ENCODE assay signal across 1 cellular context in the genomic region with DNA sequence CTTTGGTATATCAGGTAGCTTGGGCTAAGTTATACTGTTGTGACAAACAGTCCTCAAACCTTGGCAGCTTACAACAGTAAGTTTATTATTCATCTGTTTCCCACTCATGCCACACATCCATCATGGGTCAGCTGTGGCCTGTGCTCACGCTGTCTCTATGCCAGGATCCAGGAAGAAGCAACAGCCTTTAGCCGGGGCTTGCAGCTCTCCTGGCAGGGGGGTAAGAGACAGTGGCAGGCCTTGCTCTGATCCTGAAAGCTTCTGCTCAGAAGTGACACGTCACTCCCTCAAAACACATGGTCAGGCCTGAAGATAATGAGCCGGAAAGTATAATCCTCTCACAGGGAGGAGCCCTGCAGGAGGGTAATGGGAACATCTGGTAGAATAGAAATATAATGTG.
TF ChIP-seq lines count a peak whose summit lies in the region.

No MANE protein-coding gene starts in this region.

TF ChIP-seq in K562, 482 proteins besides CTCF, POLR2A, EP300 and RAD21 (continued from another document and continues in another):
- TF ChIP-seq CEBPZ (IDR thresholded peaks at IDR 0.05; ENCODE audit: borderline replicate concordance, low read depth, low read length) (no peak), ETV6 (IDR thresholded peaks at IDR 0.05; ENCODE audit: borderline replicate concordance in 1 of 2, low read depth in 2 of 2, low read length in 1 of 2) (no peak), ETV6 (CRISPR knock-in tag; IDR thresholded peaks at IDR 0.05; ENCODE audit: borderline replicate concordance) (no peak), HDAC8 (tag; IDR thresholded peaks at IDR 0.05) (no peak), SMAD4 (CRISPR knock-in tag; conservative IDR thresholded peaks at IDR 0.05) (0 out of 2 replicates have a peak, but pooled peaks have one; percentile 42), ZNF12 (CRISPR knock-in tag; IDR thresholded peaks at IDR 0.05) (peak; percentile 96), MYC (IDR thresholded peaks at IDR 0.05; ENCODE audit: low read depth, low read length) (peak; percentile 59), MYC (CRISPR knock-in tag; IDR thresholded peaks at IDR 0.05; ENCODE audit: borderline replicate concordance, low read depth) (no peak), ZNF445 (CRISPR knock-in tag; IDR thresholded peaks at IDR 0.05; ENCODE audit: low read depth) (no peak), HNRNPLL (IDR thresholded peaks at IDR 0.05; ENCODE audit: low read depth, low read length, poor library complexity, severe bottlenecking) (no peak), IFI16 (CRISPR knock-in tag; IDR thresholded peaks at IDR 0.05) (no peak), LARP7 (IDR thresholded peaks at IDR 0.05) (no peak), ETV1 (tag; conservative IDR thresholded peaks at IDR 0.05; ENCODE audit: low read depth) (peak; percentile 41), JUND (IDR thresholded peaks at IDR 0.05; ENCODE audit: borderline replicate concordance, low read depth, low read length) (no peak), JUND (tag; IDR thresholded peaks at IDR 0.05; ENCODE audit: borderline replicate concordance, low read depth, low read length) (peak; percentile 24; the same call in 1 of the 3 replicates), ATF1 (CRISPR knock-in tag; IDR thresholded peaks at IDR 0.05) (no peak), ATF1 (tag; IDR thresholded peaks at IDR 0.05) (peak; percentile 64), ZNF384 (IDR thresholded peaks at IDR 0.05; ENCODE audit: low read depth, low read length) (no peak), GABPB2 (CRISPR knock-in tag; conservative IDR thresholded peaks at IDR 0.05) (no peak), MAX (CRISPR knock-in tag; IDR thresholded peaks at IDR 0.05) (peak; percentile 31; the same call in 1 of the 2 replicates), YBX1 (IDR thresholded peaks at IDR 0.05) (no peak), E2F6 (IDR thresholded peaks at IDR 0.05; ENCODE audit: borderline replicate concordance in 1 of 2, extremely low read depth in 1 of 2, insufficient read depth in 1 of 2, insufficient read length in 1 of 2, low read depth in 1 of 2, low read length in 1 of 2, poor library complexity in 1 of 2, severe bottlenecking in 1 of 2) (no peak), NR2F6 (CRISPR knock-in tag; IDR thresholded peaks at IDR 0.05) (no peak), THRAP3 (IDR thresholded peaks at IDR 0.05; ENCODE audit: borderline replicate concordance) (no peak), SMAD3 (CRISPR knock-in tag; conservative IDR thresholded peaks at IDR 0.05) (no peak), MNT (conservative IDR thresholded peaks at IDR 0.05) (0 out of 4 replicates have a peak, but pooled peaks of 1 of the 2 experiments have one; percentile 32), CREB1 (IDR thresholded peaks at IDR 0.05) (no peak), CREB1 (CRISPR knock-in tag; IDR thresholded peaks at IDR 0.05) (peak; percentile 33; the same call in 1 of the 2 replicates), ZNF592 (IDR thresholded peaks at IDR 0.05) (peak; percentile 61), EP400 (IDR thresholded peaks at IDR 0.05) (peak; percentile 37; the same call in 1 of the 2 replicates), BHLHE40 (IDR thresholded peaks at IDR 0.05; ENCODE audit: low read length) (no peak), FOXJ2 (tag; IDR thresholded peaks at IDR 0.05) (no peak), KDM5B (IDR thresholded peaks at IDR 0.05; ENCODE audit: insufficient replicate concordance, low read depth, low read length) (no peak), CREM (IDR thresholded peaks at IDR 0.05; ENCODE audit: low read depth) (peak; percentile 59), XRCC3 (IDR thresholded peaks at IDR 0.05) (no peak), RFX7 (CRISPR knock-in tag; IDR thresholded peaks at IDR 0.05) (no peak), TCF3 (CRISPR knock-in tag; IDR thresholded peaks at IDR 0.05) (peak; percentile 39; the same call in 1 of the 2 replicates), ETV5 (CRISPR knock-in tag; IDR thresholded peaks at IDR 0.05; ENCODE audit: low read depth) (0 out of 2 replicates have a peak, but pooled peaks have one; percentile 21), FUS (optimal IDR thresholded peaks at IDR 0.05; ENCODE audit: low read depth, low read length) (no peak), ASH1L (IDR thresholded peaks at IDR 0.05; ENCODE audit: borderline replicate concordance, low read depth, partially characterized antibody) (no peak)
- TF ChIP-seq, protein P1, sequence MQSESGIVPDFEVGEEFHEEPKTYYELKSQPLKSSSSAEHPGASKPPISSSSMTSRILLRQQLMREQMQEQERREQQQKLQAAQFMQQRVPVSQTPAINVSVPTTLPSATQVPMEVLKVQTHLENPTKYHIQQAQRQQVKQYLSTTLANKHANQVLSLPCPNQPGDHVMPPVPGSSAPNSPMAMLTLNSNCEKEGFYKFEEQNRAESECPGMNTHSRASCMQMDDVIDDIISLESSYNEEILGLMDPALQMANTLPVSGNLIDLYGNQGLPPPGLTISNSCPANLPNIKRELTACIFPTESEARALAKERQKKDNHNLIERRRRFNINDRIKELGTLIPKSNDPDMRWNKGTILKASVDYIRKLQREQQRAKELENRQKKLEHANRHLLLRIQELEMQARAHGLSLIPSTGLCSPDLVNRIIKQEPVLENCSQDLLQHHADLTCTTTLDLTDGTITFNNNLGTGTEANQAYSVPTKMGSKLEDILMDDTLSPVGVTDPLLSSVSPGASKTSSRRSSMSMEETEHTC (IDR thresholded peaks at IDR 0.05): no peak
- TF ChIP-seq, protein P2, sequence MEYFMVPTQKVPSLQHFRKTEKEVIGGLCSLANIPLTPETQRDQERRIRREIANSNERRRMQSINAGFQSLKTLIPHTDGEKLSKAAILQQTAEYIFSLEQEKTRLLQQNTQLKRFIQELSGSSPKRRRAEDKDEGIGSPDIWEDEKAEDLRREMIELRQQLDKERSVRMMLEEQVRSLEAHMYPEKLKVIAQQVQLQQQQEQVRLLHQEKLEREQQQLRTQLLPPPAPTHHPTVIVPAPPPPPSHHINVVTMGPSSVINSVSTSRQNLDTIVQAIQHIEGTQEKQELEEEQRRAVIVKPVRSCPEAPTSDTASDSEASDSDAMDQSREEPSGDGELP (CRISPR knock-in tag; IDR thresholded peaks at IDR 0.05; ENCODE audit: borderline replicate concordance): peak; percentile 51; the same call in 1 of the 2 replicates
- TF ChIP-seq, protein P3, sequence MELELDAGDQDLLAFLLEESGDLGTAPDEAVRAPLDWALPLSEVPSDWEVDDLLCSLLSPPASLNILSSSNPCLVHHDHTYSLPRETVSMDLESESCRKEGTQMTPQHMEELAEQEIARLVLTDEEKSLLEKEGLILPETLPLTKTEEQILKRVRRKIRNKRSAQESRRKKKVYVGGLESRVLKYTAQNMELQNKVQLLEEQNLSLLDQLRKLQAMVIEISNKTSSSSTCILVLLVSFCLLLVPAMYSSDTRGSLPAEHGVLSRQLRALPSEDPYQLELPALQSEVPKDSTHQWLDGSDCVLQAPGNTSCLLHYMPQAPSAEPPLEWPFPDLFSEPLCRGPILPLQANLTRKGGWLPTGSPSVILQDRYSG (tag; conservative IDR thresholded peaks at IDR 0.05; ENCODE audit: low read depth): peak; percentile 70; the same call in 1 of the 2 replicates
- TF ChIP-seq, protein P4, sequence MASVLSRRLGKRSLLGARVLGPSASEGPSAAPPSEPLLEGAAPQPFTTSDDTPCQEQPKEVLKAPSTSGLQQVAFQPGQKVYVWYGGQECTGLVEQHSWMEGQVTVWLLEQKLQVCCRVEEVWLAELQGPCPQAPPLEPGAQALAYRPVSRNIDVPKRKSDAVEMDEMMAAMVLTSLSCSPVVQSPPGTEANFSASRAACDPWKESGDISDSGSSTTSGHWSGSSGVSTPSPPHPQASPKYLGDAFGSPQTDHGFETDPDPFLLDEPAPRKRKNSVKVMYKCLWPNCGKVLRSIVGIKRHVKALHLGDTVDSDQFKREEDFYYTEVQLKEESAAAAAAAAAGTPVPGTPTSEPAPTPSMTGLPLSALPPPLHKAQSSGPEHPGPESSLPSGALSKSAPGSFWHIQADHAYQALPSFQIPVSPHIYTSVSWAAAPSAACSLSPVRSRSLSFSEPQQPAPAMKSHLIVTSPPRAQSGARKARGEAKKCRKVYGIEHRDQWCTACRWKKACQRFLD (CRISPR knock-in tag; IDR thresholded peaks at IDR 0.05): no peak
